ENCODE assay signal across 18 cellular contexts in the genomic region with DNA sequence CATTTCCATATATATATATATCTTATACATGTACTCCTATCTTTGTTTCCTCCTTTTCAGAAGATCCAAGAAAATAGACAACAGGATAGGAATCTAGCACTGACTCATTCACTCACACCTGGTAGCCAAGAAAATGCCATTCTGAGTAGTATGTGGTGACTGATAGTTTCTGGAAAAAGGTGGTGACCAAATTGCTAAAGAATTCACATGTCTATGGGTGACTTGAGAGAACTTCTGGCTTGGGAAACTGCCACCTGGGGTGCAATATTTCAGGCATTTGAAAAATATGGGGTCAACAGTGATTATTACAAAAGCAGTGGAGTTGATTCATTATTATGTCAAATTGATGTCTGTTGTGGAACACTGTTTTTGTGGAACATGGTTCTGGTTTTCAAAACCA.
DNase-seq lines count a peak whose midpoint lies in the region; ATAC-seq and TF ChIP-seq lines count a peak whose summit lies in the region.
"Had no signal": no experiment of that assay in that cellular context is flagged by ENCODE, and none has a peak within 500 bp of the region (broad histone marks: within the 10 kb centered on the region; RNA-seq: fewer than 3 reads in every experiment).

No MANE protein-coding gene starts in this region.

- H3K36me3 ChIP-seq in mesendoderm (ENCODE audit: control insufficient read depth, insufficient read depth, low read length) (no peaks in the 10 kb centered on the region), neural progenitor cell (no peaks in the 10 kb centered on the region)
- H3K36me3 ChIP-seq: lower lobe of right lung had no signal

- no peaks in the 10 kb centered on the region for H3F3A ChIP-seq in neural progenitor cell (ENCODE audit: low read depth)

- no peak overlapping the region for H2BK15ac ChIP-seq in mesendoderm (replicated peaks; ENCODE audit: low read depth)

- H4K5ac ChIP-seq in mesendoderm (ENCODE audit: low read length): no peak overlapping the region

- no peak for ATAC-seq in HG03159 (IDR thresholded peaks at IDR 0.05; ENCODE audit: unreplicated experiment)
- ATAC-seq: lower lobe of right lung, T-helper 17 cell had no signal

- H3K56ac ChIP-seq in mesendoderm (ENCODE audit: low read length): no peak overlapping the region

- H3K4me2 ChIP-seq in mesendoderm (ENCODE audit: low read length) (no peak overlapping the region), neural progenitor cell (no peak overlapping the region)

- H3K4me3 Mint-ChIP-seq in neural progenitor cell: no peak overlapping the region
- H3K4me3 Mint-ChIP-seq: nephron, T-helper 17 cell had no signal

- H3K36me3 Mint-ChIP-seq in neural progenitor cell: no peaks in the 10 kb centered on the region

- H3K4me1 ChIP-seq in mesendoderm (ENCODE audit: control insufficient read depth, low read depth, low read length): no peaks in the 10 kb centered on the region
- H3K4me1 ChIP-seq in neural progenitor cell: no peaks in the 10 kb centered on the region
- H3K4me1 ChIP-seq: lower lobe of right lung had no signal

- no peak overlapping the region for H2AFZ ChIP-seq in neural progenitor cell (replicated peaks)

- H2AK5ac ChIP-seq in mesendoderm (ENCODE audit: low read length): no peak overlapping the region

- H3K27me3 Mint-ChIP-seq in neural progenitor cell (ENCODE audit: insufficient read depth, low read depth): no peaks in the 10 kb centered on the region
- H3K27me3 Mint-ChIP-seq: T-helper 17 cell had no signal

- peaks cover 6% of the 10 kb centered on the region for H3K4me1 Mint-ChIP-seq in neural progenitor cell
- H3K4me1 Mint-ChIP-seq: T-helper 17 cell had no signal

- H4K8ac ChIP-seq in mesendoderm (ENCODE audit: low read depth, low read length): no peak overlapping the region

- DNase-seq in GM03348 (ENCODE audit: low spot score) (peak; percentile 42), NCI-H446 treated with DMSO at 0.1 percent for 48 hours (lab: John Stamatoyannopoulos, UW) (peak; percentile 32), cardiac fibroblast (ENCODE audit: low read depth in 2 of 2) (peak; percentile 26 to 65), mesendoderm (peak; percentile 78), neural progenitor cell (ENCODE audit: low spot score) (no peak), putamen (ENCODE audit: low spot score) (no peak), SKM-1 treated with dmso at 0.1 percent for 144 hours (lab: John Stamatoyannopoulos, UW; ENCODE audit: unreplicated experiment) (no peak)
- DNase-seq: activated CD4-positive, CD25-positive, alpha-beta regulatory T cell; activated effector memory CD4-positive, alpha-beta T cell treated with Interleukin-2 at 50 U/mL for 16 hours; aorta; lower lobe of right lung; MV-4-11; NCI-H82; retina; Right ventricle myocardium superior; T-helper 17 cell had no signal

- H3K18ac ChIP-seq in mesendoderm (ENCODE audit: low read length): no peak overlapping the region

- H4K20me1 ChIP-seq in neural progenitor cell (ENCODE audit: low read depth): no peaks in the 10 kb centered on the region

- no peaks in the 10 kb centered on the region for H3K79me1 ChIP-seq in mesendoderm (ENCODE audit: low read length)

- H3K9me3 ChIP-seq in neural progenitor cell (ENCODE audit: low read depth): no peaks in the 10 kb centered on the region
- H3K9me3 ChIP-seq: lower lobe of right lung had no signal

- H3K4me3 ChIP-seq in cardiac fibroblast (replicated peaks in 1 of 2; ENCODE audit: low read depth in 2 of 2, low read length in 2 of 2) (no peak overlapping the region), mesendoderm (ENCODE audit: low read length) (no peak overlapping the region), neural progenitor cell (no peak overlapping the region)
- H3K4me3 ChIP-seq: lower lobe of right lung had no signal

- H3K9ac ChIP-seq in mesendoderm (ENCODE audit: low read length) (no peak overlapping the region), neural progenitor cell (no peak overlapping the region)

- no peak overlapping the region for H3K23ac ChIP-seq in mesendoderm (ENCODE audit: low read length)

- no peak overlapping the region for H2BK120ac ChIP-seq in mesendoderm (ENCODE audit: low read depth, low read length)

- H3K27ac Mint-ChIP-seq in neural progenitor cell: no peak overlapping the region
- H3K27ac Mint-ChIP-seq: nephron, T-helper 17 cell had no signal

- no peaks in the 10 kb centered on the region for H3K9me3 Mint-ChIP-seq in neural progenitor cell

- H2BK5ac ChIP-seq in mesendoderm (ENCODE audit: low read length): no peak overlapping the region

- no peak overlapping the region for H3K4ac ChIP-seq in mesendoderm (ENCODE audit: low read depth, low read length)

- H3K27ac ChIP-seq in mesendoderm (ENCODE audit: low read depth, low read length) (no peak overlapping the region), neural progenitor cell (no peak overlapping the region)
- H3K27ac ChIP-seq: lower lobe of right lung had no signal

- H3K27me3 ChIP-seq in mesendoderm (ENCODE audit: insufficient read depth, low read length, poor library complexity) (no peaks in the 10 kb centered on the region), neural progenitor cell (no peaks in the 10 kb centered on the region)

- no peak for TF ChIP-seq CTCF in cardiac fibroblast (IDR thresholded peaks at IDR 0.05; ENCODE audit: low read depth, low read length)
- no peak for TF ChIP-seq CTCF in neural progenitor cell (IDR thresholded peaks at IDR 0.05)

- H3K79me2 ChIP-seq in mesendoderm (ENCODE audit: control insufficient read depth, insufficient read depth, low read length) (no peaks in the 10 kb centered on the region), neural progenitor cell (ENCODE audit: low read depth) (no peaks in the 10 kb centered on the region)

Comparison
In these comparisons a context has a peak if more than half of its experiments do, and no peak if none do; other contexts are left out.
1. DNase-seq: peak in GM03348 (single experiment), NCI-H446 treated with DMSO at 0.1 percent for 48 hours (single experiment), cardiac fibroblast (2 of 2) and mesendoderm (single experiment); none in neural progenitor cell (single experiment), putamen (single experiment) and SKM-1 treated with dmso at 0.1 percent for 144 hours (single experiment).